18 cellular contexts compared by ENCODE assay signal in genomic region chr2:239590995-239591915, GRCh38.
DNase-seq lines count a peak whose midpoint lies in the region; ATAC-seq, FAIRE-seq and TF ChIP-seq lines count a peak whose summit lies in the region.
"Had no signal": no experiment of that assay in that cellular context is flagged by ENCODE, and none has a peak within 500 bp of the region (broad histone marks: within the 10 kb centered on the region; RNA-seq: fewer than 3 reads in every experiment).

No MANE protein-coding gene starts in this region.

- no peak overlapping the region for H3K4ac ChIP-seq in H1 (replicated peaks; ENCODE audit: insufficient read length, low read depth, low read length)

- CTCF ChIA-PET in H1 (lab: Charles Lee; ENCODE audit: partially characterized antibody): no interaction called here

- 90% methylated on average over 21 of the region's 21 CpGs; no CpG with 5 or more reads in 1 of the 2 experiments for WGBS in H1 (ENCODE audit: extremely low coverage in 1 of 2, insufficient coverage in 1 of 2, insufficient read length in 1 of 2, insufficient replicate concordance in 2 of 2, low coverage in 1 of 2, low lambda C conversion rate in 2 of 2, missing lambda C conversion rate in 1 of 2), 2 experiments
- WGBS in suprapubic skin: 95% methylated on average over 19 of the region's 21 CpGs
- WGBS in transverse colon (ENCODE audit: low coverage in 1 of 2), 2 donors: 80 to 93% methylated on average over 1 to 21 of the region's 21 CpGs

- no peak overlapping the region for H3K14ac ChIP-seq in H1 (ENCODE audit: insufficient read length)

- peak overlapping the region in 4 of 6 donors; percentile 5 to 82 (median 50) for H3K27ac Mint-ChIP-seq in naive B cell
- H3K27ac Mint-ChIP-seq: CD4-positive, alpha-beta T cell had no signal

- in situ Hi-C loops in transverse colon (cut with MboI; ENCODE audit: low pct_ligation_motif_present in 1 of 4, low pct_unique_long_range_greater_than_20kb in 1 of 4, low sequenced_read_pairs in 3 of 4): no loop called here

- H4K5ac ChIP-seq in H1 (ENCODE audit: insufficient read length, low read depth, low read length): no peak overlapping the region

- H3K18ac ChIP-seq in H1 (ENCODE audit: extremely low read depth, low read length): no peak overlapping the region

- no peak overlapping the region for H2AK5ac ChIP-seq in H1 (ENCODE audit: low read depth, low read length)

- no peak overlapping the region for H2AFZ ChIP-seq in H1 (ENCODE audit: low read length)

- peaks cover 0 to 4% (median 0%) of the 10 kb centered on the region in 3 donors for H3K4me1 Mint-ChIP-seq in naive B cell
- H3K4me1 Mint-ChIP-seq: IgD-negative memory B cell had no signal

- TF ChIP-seq CTCF in left ventricle myocardium inferior (IDR thresholded peaks at IDR 0.05; ENCODE audit: borderline replicate concordance) (no peak), H1 (IDR thresholded peaks at IDR 0.05; ENCODE audit: control extremely low read depth in 1 of 3, insufficient read depth in 1 of 3, low read depth in 1 of 3, low read length in 3 of 3) (no peak), suprapubic skin (IDR thresholded peaks at IDR 0.05) (no peak), transverse colon (IDR thresholded peaks at IDR 0.05) (no peak)

- H2BK12ac ChIP-seq in H1 (ENCODE audit: low read depth, low read length): no peak overlapping the region

- intact Hi-C loops in left cardiac atrium (cut with DNase I): no loop called here
- intact Hi-C loops in left ventricle myocardium inferior (cut with micrococcal nuclease): no loop called here
- intact Hi-C loops in transverse colon (cut with DNase I; ENCODE audit: low total_unique reads): no loop called here

- no peak overlapping the region for H4K91ac ChIP-seq in H1 (replicated peaks; ENCODE audit: insufficient read length, low read length)

- peaks cover 0 to 17% (median 4%) of the 10 kb centered on the region in 3 donors for H3K27me3 Mint-ChIP-seq in naive B cell
- H3K27me3 Mint-ChIP-seq: CD4-positive, alpha-beta T cell had no signal

- no peak overlapping the region for H2BK120ac ChIP-seq in H1 (replicated peaks; ENCODE audit: low read depth, low read length)

- H3K4me3 ChIP-seq in left ventricle myocardium inferior (no peak overlapping the region), H1 (ENCODE audit: extremely low read depth in 1 of 4, insufficient read depth in 2 of 4, low read depth in 3 of 4, low read length in 4 of 4) (no peak overlapping the region), suprapubic skin (no peak overlapping the region), transverse colon (no peak overlapping the region)
- H3K4me3 ChIP-seq: HAP-1 had no signal

- H3K36me3 ChIP-seq in left ventricle myocardium inferior (no peaks in the 10 kb centered on the region), H1 (ENCODE audit: control insufficient read depth in 2 of 4, insufficient read depth in 4 of 4, low read length in 3 of 4) (no peaks in the 10 kb centered on the region), suprapubic skin (no peaks in the 10 kb centered on the region), transverse colon (no peaks in the 10 kb centered on the region)
- H3K36me3 ChIP-seq: HAP-1 had no signal

- no peak for TF ChIP-seq RAD21 in H1 (IDR thresholded peaks at IDR 0.05 in 1 of 2, conservative IDR thresholded peaks at IDR 0.05 in 1 of 2; ENCODE audit: low read depth in 2 of 2, low read length in 2 of 2)

- H3K9me3 ChIP-seq in left ventricle myocardium inferior (replicated peaks) (no peaks in the 10 kb centered on the region), H1 (ENCODE audit: insufficient read depth in 2 of 2, low read depth in 1 of 2, low read length in 1 of 2) (peaks cover 13 to 16% of the 10 kb centered on the region in 2 experiments), suprapubic skin (no peaks in the 10 kb centered on the region), transverse colon (no peaks in the 10 kb centered on the region)
- H3K9me3 ChIP-seq: HAP-1 had no signal

- H3K27me3 ChIP-seq in left ventricle myocardium inferior (ENCODE audit: low read depth) (peaks cover 32% of the 10 kb centered on the region), H1 (replicated peaks in 1 of 4; ENCODE audit: control insufficient read depth in 3 of 4, extremely low read depth in 1 of 4, insufficient read depth in 3 of 4, low read length in 3 of 4) (no peaks in the 10 kb centered on the region), suprapubic skin (no peaks in the 10 kb centered on the region), transverse colon (peaks cover 4% of the 10 kb centered on the region)

- no peaks in the 10 kb centered on the region for H4K20me1 ChIP-seq in H1 (replicated peaks in 1 of 2; ENCODE audit: control insufficient read depth in 1 of 2, insufficient read depth in 2 of 2, low read length in 2 of 2)

- H3K79me2 ChIP-seq in H1 (ENCODE audit: control insufficient read depth in 1 of 2, insufficient read depth in 2 of 2, low read length in 2 of 2): no peaks in the 10 kb centered on the region

- DNase-seq in left cardiac atrium: peak; percentile 10
- DNase-seq in left ventricle myocardium inferior: no peak
- DNase-seq in H1 (ENCODE audit: low read depth in 1 of 2, low spot score in 2 of 2): no peak
- DNase-seq in naive B cell: no peak
- DNase-seq in suprapubic skin (ENCODE audit: low spot score in 2 of 2): peak; percentile 44 to 51
- no peak for DNase-seq in transverse colon
- no peak for DNase-seq in NCI-H1105 treated with DMSO at 0.1 percent for 48 hours (lab: John Stamatoyannopoulos, UW)
- DNase-seq: Kasumi-1, MM.1S, NCI-H1105, NCI-H187 treated with DMSO at 0.1 percent for 48 hours, NCI-H526 treated with DMSO at 0.1 percent for 48 hours, SHP77 had no signal

- no peak overlapping the region for H2BK5ac ChIP-seq in H1 (ENCODE audit: low read depth, low read length)

- no peak overlapping the region for H3K4me3 Mint-ChIP-seq in naive B cell
- H3K4me3 Mint-ChIP-seq: CD4-positive, alpha-beta T cell; IgD-negative memory B cell had no signal

- ATAC-seq in left cardiac atrium (no peak), naive B cell (ENCODE audit: low read depth in 2 of 2) (no peak), GM18511 (IDR thresholded peaks at IDR 0.05; ENCODE audit: unreplicated experiment) (no peak)

- no peak overlapping the region for H2BK20ac ChIP-seq in H1 (ENCODE audit: low read length)

- FAIRE-seq in H1 (lab: Jason Lieb, UNC): no peak
- FAIRE-seq: RCC 7860 had no signal

- H3K23me2 ChIP-seq in H1 (ENCODE audit: low read depth, low read length): no peaks in the 10 kb centered on the region

- peak overlapping the region; percentile 31; the same call in 1 of the 2 replicates for H4K8ac ChIP-seq in H1 (ENCODE audit: extremely low read depth, insufficient read depth, low read length)

- POLR2A ChIA-PET in H1 (lab: Charles Lee; ENCODE audit: partially characterized antibody): no interaction called here

- TF ChIP-seq EP300 in H1 (IDR thresholded peaks at IDR 0.05; ENCODE audit: borderline replicate concordance in 1 of 2, low read depth in 2 of 2, low read length in 2 of 2) (no peak), suprapubic skin (IDR thresholded peaks at IDR 0.05) (no peak), transverse colon (IDR thresholded peaks at IDR 0.05; ENCODE audit: low read depth) (no peak)

- no peak overlapping the region for H3K4me2 ChIP-seq in H1 (ENCODE audit: insufficient read depth in 1 of 2, low read depth in 2 of 2, low read length in 2 of 2)

- H3K9me3 Mint-ChIP-seq in naive B cell: peaks cover 1 to 18% (median 5%) of the 10 kb centered on the region in 7 donors
- H3K9me3 Mint-ChIP-seq: CD4-positive, alpha-beta T cell had no signal

- H3K56ac ChIP-seq in H1 (replicated peaks; ENCODE audit: insufficient read length, low read depth, low read length): no peak overlapping the region

- no peak overlapping the region for H3K27ac ChIP-seq in left ventricle myocardium inferior (replicated peaks)
- no peak overlapping the region for H3K27ac ChIP-seq in H1 (ENCODE audit: low read depth, low read length)
- H3K27ac ChIP-seq in suprapubic skin: no peak overlapping the region
- H3K27ac ChIP-seq in transverse colon: no peak overlapping the region

- H3K4me1 ChIP-seq in left ventricle myocardium inferior (no peaks in the 10 kb centered on the region), H1 (replicated peaks in 1 of 4; ENCODE audit: control insufficient read depth in 3 of 4, insufficient read depth in 4 of 4, low read length in 3 of 4) (no peaks in the 10 kb centered on the region; a peak in 1 of 7 replicates), suprapubic skin (peaks cover 3% of the 10 kb centered on the region), transverse colon (no peaks in the 10 kb centered on the region)
- H3K4me1 ChIP-seq: HAP-1 had no signal

- H3K79me1 ChIP-seq in H1 (ENCODE audit: low read depth, low read length): no peaks in the 10 kb centered on the region

- TF ChIP-seq POLR2A in H1 (IDR thresholded peaks at IDR 0.05; ENCODE audit: control extremely low read depth in 1 of 2, low read depth in 2 of 2, low read length in 2 of 2) (no peak), suprapubic skin (IDR thresholded peaks at IDR 0.05) (no peak), transverse colon (IDR thresholded peaks at IDR 0.05) (no peak)

- H2BK15ac ChIP-seq in H1 (ENCODE audit: low read length): no peak overlapping the region

- no peak overlapping the region for H3K23ac ChIP-seq in H1 (ENCODE audit: insufficient read length)

- H3K36me3 Mint-ChIP-seq in naive B cell: no peaks in the 10 kb centered on the region
- H3K36me3 Mint-ChIP-seq: IgD-negative memory B cell had no signal

- no peak overlapping the region for H3K9ac ChIP-seq in H1 (replicated peaks in 1 of 4; ENCODE audit: extremely low read depth in 1 of 4, low read depth in 3 of 4, low read length in 3 of 4)

TF ChIP-seq in H1, 55 proteins besides CTCF, POLR2A, EP300 and RAD21 (continues in another document):
- no peak for TF ChIP-seq SUZ12 (IDR thresholded peaks at IDR 0.05; ENCODE audit: low read length)

Comparison
In these comparisons a context has a peak if more than half of its experiments do, and no peak if none do; other contexts are left out.
1. DNase-seq: peak in left cardiac atrium (single experiment) and suprapubic skin (2 of 2); none in left ventricle myocardium inferior (single experiment), H1 (0 of 2), naive B cell (single experiment), transverse colon (single experiment) and NCI-H1105 treated with DMSO at 0.1 percent for 48 hours (single experiment).